Comparison of ENCODE assay signal across 20 cellular contexts in the genomic region with DNA sequence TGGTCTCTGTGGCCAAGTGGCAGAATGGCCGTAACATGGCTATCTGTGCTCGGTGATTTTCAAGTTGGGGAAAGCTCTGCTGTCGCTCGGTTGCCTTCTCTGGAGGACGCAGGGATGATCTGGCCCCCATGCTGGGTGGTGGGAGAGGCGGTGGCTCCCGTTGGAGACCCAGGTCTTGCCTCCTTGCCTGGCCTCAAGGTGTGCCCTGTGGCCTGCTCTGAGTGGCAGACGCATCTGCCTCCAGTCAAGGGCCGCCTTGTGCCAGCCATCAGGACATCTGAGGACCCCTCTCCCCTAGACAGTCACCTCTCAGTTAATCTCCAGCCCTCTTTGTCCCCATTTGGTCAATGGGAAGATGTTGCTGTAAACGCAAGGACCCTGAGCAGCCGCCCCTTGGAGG.
DNase-seq lines count a peak whose midpoint lies in the region; ATAC-seq and TF ChIP-seq lines count a peak whose summit lies in the region.
"Had no signal": no experiment of that assay in that cellular context is flagged by ENCODE, and none has a peak within 500 bp of the region (broad histone marks: within the 10 kb centered on the region; RNA-seq: fewer than 3 reads in every experiment).

No MANE protein-coding gene starts in this region.

- H4K5ac ChIP-seq in IMR-90 (ENCODE audit: low read depth, low read length): no peak overlapping the region

- H4K20me1 ChIP-seq in IMR-90 (ENCODE audit: insufficient read depth, low read length) (no peaks in the 10 kb centered on the region), Karpas-422 (ENCODE audit: insufficient read depth, low read depth, low read length) (no peaks in the 10 kb centered on the region)

- POLR2A ChIA-PET in IMR-90 (lab: Charles Lee; ENCODE audit: unreplicated experiment): no interaction called here

- H3K27me3 ChIP-seq in IMR-90 (ENCODE audit: control insufficient read depth, insufficient read depth, low read length) (no peaks in the 10 kb centered on the region), Karpas-422 (ENCODE audit: low read length) (no peaks in the 10 kb centered on the region), breast epithelium (no peaks in the 10 kb centered on the region)
- H3K27me3 ChIP-seq: BLaER1 had no signal

- H3K4me3 Mint-ChIP-seq in nephron progenitor cell: no peak overlapping the region
- H3K4me3 Mint-ChIP-seq in stimulated activated memory B cell treated with anti-CD40 and anti-IgM and Interleukin-4, amounts not matched to agents 10 μg/mL and 1 μg/mL and 100 μg/mL, for 72 hours: no peak overlapping the region
- H3K4me3 Mint-ChIP-seq: CD8-positive, alpha-beta T cell had no signal

- in situ Hi-C loops in IMR-90 (cut with MboI; ENCODE audit: low sequenced_read_pairs): no loop called here

- peaks cover 5% of the 10 kb centered on the region for H3K4me1 ChIP-seq in IMR-90 (ENCODE audit: control insufficient read depth, insufficient read depth, low read length)
- peaks cover 47% of the 10 kb centered on the region for H3K4me1 ChIP-seq in Karpas-422 (ENCODE audit: low read length)
- peaks cover 0 to 12% of the 10 kb centered on the region in 2 donors for H3K4me1 ChIP-seq in breast epithelium

- dilution Hi-C loops in IMR-90 (cut with HindIII; ENCODE audit: low sequenced_read_pairs, unreplicated experiment): no loop called here

- no peak overlapping the region for H3K4me2 ChIP-seq in IMR-90 (ENCODE audit: low read depth, low read length)
- H3K4me2 ChIP-seq in Karpas-422 (ENCODE audit: low read depth, low read length, poor library complexity, severe bottlenecking): no peak overlapping the region

- peak overlapping the region; percentile 77 for H3K27ac Mint-ChIP-seq in nephron progenitor cell
- H3K27ac Mint-ChIP-seq in stimulated activated memory B cell treated with anti-CD40 and anti-IgM and Interleukin-4, amounts not matched to agents 10 μg/mL and 1 μg/mL and 100 μg/mL, for 72 hours: peak overlapping the region; percentile 40
- H3K27ac Mint-ChIP-seq: CD8-positive, alpha-beta T cell had no signal

- no peak overlapping the region for H3K23ac ChIP-seq in IMR-90 (ENCODE audit: low read depth, low read length)

- DNase-seq in IMR-90 (no peak), caudate nucleus (lab: John Stamatoyannopoulos, UW) (no peak), nephron progenitor cell (no peak), Karpas-422 (no peak), SIG-M5 treated with dmso at 0.1 percent for 504 hours (lab: John Stamatoyannopoulos, UW; ENCODE audit: unreplicated experiment) (no peak), breast epithelium (ENCODE audit: low spot score in 2 of 2) (no peak), retina (no peak)
- DNase-seq: CD8-positive, alpha-beta T cell; DMS53; EL; GF-D8; MM.1S; NCI-H1048; NCI-H1417 treated with DMSO at 0.1 percent for 48 hours; NCI-H2107; NCI-H446 treated with DMSO at 0.1 percent for 48 hours; NCI-H526 treated with DMSO at 0.1 percent for 48 hours had no signal

- H3K9me1 ChIP-seq in IMR-90 (ENCODE audit: insufficient read depth, low read length): peaks cover 6% of the 10 kb centered on the region; the same call in 1 of the 2 replicates

- H3K56ac ChIP-seq in IMR-90 (ENCODE audit: extremely low read depth, insufficient read depth, low read length): no peak overlapping the region

- WGBS in IMR-90 (ENCODE audit: extremely low coverage in 2 of 2, insufficient read length in 1 of 2), 2 experiments: 100% methylated on average over 2 of the region's 11 CpGs; no CpG with 5 or more reads in 1 of the 2 experiments

- no peak overlapping the region for H2BK20ac ChIP-seq in IMR-90 (ENCODE audit: low read depth, low read length)

- peaks cover 7% of the 10 kb centered on the region for H3K27me3 Mint-ChIP-seq in nephron progenitor cell (ENCODE audit: low read depth, poor library complexity)
- H3K27me3 Mint-ChIP-seq in stimulated activated memory B cell treated with anti-CD40 and anti-IgM and Interleukin-4, amounts not matched to agents 10 μg/mL and 1 μg/mL and 100 μg/mL, for 72 hours: no peaks in the 10 kb centered on the region

- ATAC-seq in IMR-90 (ENCODE audit: low read depth): no peak
- ATAC-seq in stimulated activated memory B cell treated with anti-CD40 and anti-IgM and Interleukin-4, amounts not matched to agents 10 μg/mL and 1 μg/mL and 100 μg/mL, for 72 hours: no peak
- ATAC-seq: CD8-positive, alpha-beta T cell; K562 had no signal

- H2AFZ ChIP-seq in IMR-90 (replicated peaks; ENCODE audit: low read length, poor library complexity): no peak overlapping the region
- H2AFZ ChIP-seq in Karpas-422 (ENCODE audit: low read length): no peak overlapping the region

- H2AK5ac ChIP-seq in IMR-90 (ENCODE audit: low read depth, low read length): 0 out of 2 replicates have a peak overlapping the region, but pooled peaks have one; percentile 18

- no peak overlapping the region for H2AK9ac ChIP-seq in IMR-90 (replicated peaks; ENCODE audit: low read depth, low read length, poor library complexity)

- H3K27ac ChIP-seq in IMR-90 (ENCODE audit: insufficient read depth, low read length): no peak overlapping the region
- H3K27ac ChIP-seq in caudate nucleus (ENCODE audit: low read depth, low read length): peak overlapping the region; percentile 83
- no peak overlapping the region; the same call in 1 of the 2 replicates for H3K27ac ChIP-seq in Karpas-422 (ENCODE audit: low read length)
- no peak overlapping the region for H3K27ac ChIP-seq in breast epithelium

- no peak overlapping the region for H4K8ac ChIP-seq in IMR-90 (ENCODE audit: low read depth in 2 of 2, low read length in 2 of 2)

- H3K36me3 ChIP-seq in IMR-90 (ENCODE audit: control insufficient read depth, insufficient read depth, low read length) (no peaks in the 10 kb centered on the region), Karpas-422 (ENCODE audit: insufficient read depth, low read length) (no peaks in the 10 kb centered on the region), breast epithelium (no peaks in the 10 kb centered on the region)

- H3K36me3 Mint-ChIP-seq in nephron progenitor cell (ENCODE audit: low read depth): peaks cover 16% of the 10 kb centered on the region
- peaks cover 5% of the 10 kb centered on the region for H3K36me3 Mint-ChIP-seq in stimulated activated memory B cell treated with anti-CD40 and anti-IgM and Interleukin-4, amounts not matched to agents 10 μg/mL and 1 μg/mL and 100 μg/mL, for 72 hours
- H3K36me3 Mint-ChIP-seq: CD8-positive, alpha-beta T cell had no signal

- BruUV-seq in IMR-90 (replicated peaks; lab: Mats Ljungman, UMichigan): no TSS peak

- TF ChIP-seq POLR2A in IMR-90 (IDR thresholded peaks at IDR 0.05; ENCODE audit: low read depth, low read length) (no peak), breast epithelium (IDR thresholded peaks at IDR 0.05) (no peak)

- intact Hi-C loops in IMR-90 (cut with micrococcal nuclease) (loop anchor here (5.0 kb wide), 2 partner anchors 322 to 337 kb away; partner anchors contain the start of gene MSI2), breast epithelium (cut with DNase I; ENCODE audit: low total_unique reads) (no loop called here)

- H3K4me3 ChIP-seq in IMR-90 (ENCODE audit: insufficient read depth, low read depth, low read length) (no peak overlapping the region), Karpas-422 (ENCODE audit: low read length) (no peak overlapping the region), breast epithelium (no peak overlapping the region)
- H3K4me3 ChIP-seq: BLaER1, K562 had no signal

- no peak overlapping the region for H4K91ac ChIP-seq in IMR-90 (ENCODE audit: insufficient read depth, low read depth, low read length)

- H3K9ac ChIP-seq in IMR-90 (ENCODE audit: low read depth, low read length) (no peak overlapping the region), Karpas-422 (ENCODE audit: low read length) (no peak overlapping the region)
- H3K9ac ChIP-seq: BLaER1 had no signal

- H3K4me1 Mint-ChIP-seq in nephron progenitor cell: peaks cover 74% of the 10 kb centered on the region
- peaks cover 33% of the 10 kb centered on the region for H3K4me1 Mint-ChIP-seq in stimulated activated memory B cell treated with anti-CD40 and anti-IgM and Interleukin-4, amounts not matched to agents 10 μg/mL and 1 μg/mL and 100 μg/mL, for 72 hours

- H3K79me2 ChIP-seq in Karpas-422 (ENCODE audit: low read length): peaks cover 65% of the 10 kb centered on the region

- H3K14ac ChIP-seq in IMR-90 (replicated peaks; ENCODE audit: low read depth, low read length): no peak overlapping the region

- H2BK15ac ChIP-seq in IMR-90 (ENCODE audit: low read depth, low read length): no peak overlapping the region

- no peak overlapping the region for H3K18ac ChIP-seq in IMR-90 (ENCODE audit: low read depth, low read length)

- no peak for TF ChIP-seq RAD21 in IMR-90 (IDR thresholded peaks at IDR 0.05; ENCODE audit: low read length)

- H3K9me3 ChIP-seq in IMR-90 (ENCODE audit: control insufficient read depth, insufficient read depth, low read length) (no peaks in the 10 kb centered on the region), Karpas-422 (ENCODE audit: low read length) (no peaks in the 10 kb centered on the region), breast epithelium (no peaks in the 10 kb centered on the region)
- H3K9me3 ChIP-seq: BLaER1 had no signal

- no peak overlapping the region for H3K4ac ChIP-seq in IMR-90 (ENCODE audit: low read depth, low read length)

- CTCF ChIA-PET in IMR-90 (lab: Yijun Ruan, JAX): no interaction called here

- TF ChIP-seq CTCF in IMR-90 (conservative IDR thresholded peaks at IDR 0.05; ENCODE audit: low read depth, low read length) (no peak), nephron progenitor cell (IDR thresholded peaks at IDR 0.05) (no peak), breast epithelium (IDR thresholded peaks at IDR 0.05) (no peak)

- H2BK5ac ChIP-seq in IMR-90 (ENCODE audit: low read depth, low read length, poor library complexity, severe bottlenecking): no peak overlapping the region

- H3K9me3 Mint-ChIP-seq in nephron progenitor cell: no peaks in the 10 kb centered on the region
- no peaks in the 10 kb centered on the region for H3K9me3 Mint-ChIP-seq in stimulated activated memory B cell treated with anti-CD40 and anti-IgM and Interleukin-4, amounts not matched to agents 10 μg/mL and 1 μg/mL and 100 μg/mL, for 72 hours
- H3K9me3 Mint-ChIP-seq: CD8-positive, alpha-beta T cell had no signal

- 0 out of 4 replicates have a peak, but pooled peaks cover 0 to 5% of the 10 kb centered on the region in 2 experiments for H3K79me1 ChIP-seq in IMR-90 (ENCODE audit: low read depth in 1 of 2, low read length in 2 of 2)

- H2BK120ac ChIP-seq in IMR-90 (ENCODE audit: low read depth, low read length): no peak overlapping the region

- H3K9me2 ChIP-seq in Karpas-422 (replicated peaks; ENCODE audit: insufficient read depth, low read length): no peaks in the 10 kb centered on the region

TF ChIP-seq in IMR-90, 13 proteins besides CTCF, POLR2A, EP300 and RAD21 (continues in another document):
- TF ChIP-seq NFE2L2 (IDR thresholded peaks at IDR 0.05; ENCODE audit: low read depth, low read length): no peak
